ENCODE assay signal across 23 cellular contexts in the genomic region with DNA sequence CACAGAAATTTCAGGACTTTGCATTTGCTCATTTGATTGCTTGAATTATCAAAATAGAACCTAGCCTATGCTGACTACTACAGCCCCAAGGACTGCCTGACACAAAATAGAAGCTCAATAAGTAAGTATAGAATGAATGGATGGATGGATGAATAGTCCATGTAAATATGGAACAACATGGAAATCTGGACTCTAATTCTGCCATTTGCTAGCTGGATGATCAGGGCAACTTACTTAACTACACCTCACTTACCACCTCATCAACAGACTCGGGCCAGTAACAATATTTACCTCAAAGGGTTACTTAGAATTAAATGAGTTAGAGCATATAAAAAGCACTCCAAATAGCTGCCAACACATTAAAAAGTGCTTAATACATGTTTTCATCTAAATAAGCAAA.
"Had no signal": no experiment of that assay in that cellular context is flagged by ENCODE, and none has a peak within 500 bp of the region (broad histone marks: within the 10 kb centered on the region; RNA-seq: fewer than 3 reads in every experiment).

No MANE protein-coding gene starts in this region.

- DNase-seq: dermis blood vessel endothelial cell; dorsolateral prefrontal cortex; effector CD4-positive, alpha-beta T cell; effector memory CD4-positive, alpha-beta T cell; foreskin keratinocyte; heart left ventricle; hippocampal formation; left cardiac atrium; left lung; left ventricle myocardium superior; lower lobe of right lung; mesenchymal stem cell; mucosa of descending colon; naive B cell; naive thymus-derived CD8-positive, alpha-beta T cell had no signal

- H3K27me3 Mint-ChIP-seq: naive B cell; naive thymus-derived CD8-positive, alpha-beta T cell had no signal

- H3K27ac ChIP-seq: coronary artery, dorsolateral prefrontal cortex, esophagus muscularis mucosa, foreskin keratinocyte, gastroesophageal sphincter, heart left ventricle, left lung, lower lobe of right lung had no signal

- H3K4me3 Mint-ChIP-seq: mesothelial cell of epicardium; naive B cell; naive thymus-derived CD8-positive, alpha-beta T cell had no signal

- H3K4me1 Mint-ChIP-seq: naive B cell had no signal

- FAIRE-seq: endothelial cell of umbilical vein, frontal cortex, islet of Langerhans, keratinocyte had no signal

- H3K27ac Mint-ChIP-seq: naive B cell; naive thymus-derived CD8-positive, alpha-beta T cell had no signal

- H3K4me3 ChIP-seq: coronary artery, dorsolateral prefrontal cortex, esophagus muscularis mucosa, gastroesophageal sphincter, heart left ventricle, left lung, lower lobe of right lung, mucosa of descending colon had no signal

- H3K9me3 ChIP-seq: esophagus muscularis mucosa, gastroesophageal sphincter, heart left ventricle, left lung, lower lobe of right lung, mucosa of descending colon had no signal

- H3K9me3 Mint-ChIP-seq: mesothelial cell of epicardium; naive B cell; naive thymus-derived CD8-positive, alpha-beta T cell had no signal

- ATAC-seq: foreskin keratinocyte; gastroesophageal sphincter; heart left ventricle; left cardiac atrium; left lung; left ventricle myocardium superior; lower lobe of right lung; mucosa of descending colon; naive thymus-derived CD8-positive, alpha-beta T cell had no signal
